Comparison of ENCODE assay signal across 1 cellular context in the genomic region with DNA sequence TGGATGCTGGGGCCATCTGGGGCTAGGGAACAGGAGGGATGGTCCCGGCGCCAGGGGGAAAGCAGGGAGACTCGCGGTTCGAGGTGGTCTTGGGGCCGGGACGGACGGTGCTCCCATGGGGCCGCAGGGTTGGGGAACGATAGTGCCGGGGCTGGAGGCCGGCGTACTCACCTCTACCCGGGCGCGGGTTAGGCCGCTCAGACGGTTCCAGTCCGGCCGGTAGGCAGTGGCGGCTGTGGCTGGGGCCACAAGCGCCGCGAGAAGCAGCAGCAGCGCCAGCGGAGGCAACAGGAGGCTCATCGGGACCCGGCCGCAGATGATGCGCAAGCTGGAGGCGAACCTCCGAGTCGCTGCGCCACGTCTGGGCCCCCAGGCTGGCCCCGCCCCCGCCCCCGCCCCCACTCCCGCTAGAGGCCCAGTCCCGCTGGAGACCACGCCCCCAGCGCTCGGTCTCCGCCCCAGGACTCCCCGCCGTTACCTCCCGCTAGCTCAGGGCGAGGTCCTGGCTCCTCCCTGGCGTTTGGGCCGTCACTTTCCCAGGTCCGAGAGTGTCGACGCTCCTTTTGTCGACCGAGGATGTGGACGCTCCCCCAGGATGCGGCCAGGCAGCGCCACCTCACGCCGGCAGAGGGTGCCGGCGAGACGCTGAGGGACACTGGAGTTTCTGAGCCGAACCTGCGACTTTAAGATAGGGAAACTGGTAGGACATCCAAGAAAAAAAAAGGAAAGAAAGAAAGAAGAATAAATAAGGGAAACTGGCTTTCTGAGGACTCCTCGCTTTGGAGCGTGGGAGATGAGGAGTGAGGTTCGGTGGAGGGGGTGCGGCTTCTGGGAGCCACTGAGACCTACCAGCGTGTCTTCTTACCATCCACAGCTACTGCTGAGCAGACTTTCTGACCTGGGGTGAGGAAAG.
TF ChIP-seq lines count a peak whose summit lies in the region.

A gene with protein sequence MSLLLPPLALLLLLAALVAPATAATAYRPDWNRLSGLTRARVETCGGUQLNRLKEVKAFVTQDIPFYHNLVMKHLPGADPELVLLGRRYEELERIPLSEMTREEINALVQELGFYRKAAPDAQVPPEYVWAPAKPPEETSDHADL (minus strand): TSS at position 363 of the 913 bp plus-strand sequence. CDS start 63 bp downstream, at position 300.

TF ChIP-seq in HepG2, 621 proteins besides CTCF, POLR2A, EP300 and RAD21 (continued from another document and continues in another):
- TF ChIP-seq, protein P1, sequence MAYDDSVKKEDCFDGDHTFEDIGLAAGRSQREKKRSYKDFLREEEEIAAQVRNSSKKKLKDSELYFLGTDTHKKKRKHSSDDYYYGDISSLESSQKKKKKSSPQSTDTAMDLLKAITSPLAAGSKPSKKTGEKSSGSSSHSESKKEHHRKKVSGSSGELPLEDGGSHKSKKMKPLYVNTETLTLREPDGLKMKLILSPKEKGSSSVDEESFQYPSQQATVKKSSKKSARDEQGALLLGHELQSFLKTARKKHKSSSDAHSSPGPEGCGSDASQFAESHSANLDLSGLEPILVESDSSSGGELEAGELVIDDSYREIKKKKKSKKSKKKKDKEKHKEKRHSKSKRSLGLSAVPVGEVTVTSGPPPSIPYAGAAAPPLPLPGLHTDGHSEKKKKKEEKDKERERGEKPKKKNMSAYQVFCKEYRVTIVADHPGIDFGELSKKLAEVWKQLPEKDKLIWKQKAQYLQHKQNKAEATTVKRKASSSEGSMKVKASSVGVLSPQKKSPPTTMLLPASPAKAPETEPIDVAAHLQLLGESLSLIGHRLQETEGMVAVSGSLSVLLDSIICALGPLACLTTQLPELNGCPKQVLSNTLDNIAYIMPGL (CRISPR knock-in tag; IDR thresholded peaks at IDR 0.05; ENCODE audit: borderline replicate concordance in 1 of 2, low read depth in 1 of 2) = peak; percentile 52 to 58; a peak in 2 of 4 replicates
- TF ChIP-seq RBM22 (optimal IDR thresholded peaks at IDR 0.05; ENCODE audit: low read length) (no peak), ZNF570 (CRISPR knock-in tag; IDR thresholded peaks at IDR 0.05; ENCODE audit: borderline replicate concordance) (no peak), MIER3 (CRISPR knock-in tag; IDR thresholded peaks at IDR 0.05; ENCODE audit: borderline replicate concordance) (0 out of 2 replicates have a peak, but pooled peaks have one; percentile 59), ZMYM3 (CRISPR knock-in tag; IDR thresholded peaks at IDR 0.05) (no peak), ZBTB38 (CRISPR knock-in tag; IDR thresholded peaks at IDR 0.05) (peak; percentile 91), FOXJ3 (CRISPR knock-in tag; IDR thresholded peaks at IDR 0.05; ENCODE audit: borderline replicate concordance) (no peak), NONO (IDR thresholded peaks at IDR 0.05) (no peak), NONO (CRISPR knock-in tag; conservative IDR thresholded peaks at IDR 0.05) (peak; percentile 58; the same call in 1 of the 2 replicates), ATF7-NPFF (CRISPR knock-in tag; IDR thresholded peaks at IDR 0.05; ENCODE audit: low read depth) (no peak), ZNF614 (CRISPR knock-in tag; IDR thresholded peaks at IDR 0.05; ENCODE audit: borderline replicate concordance) (peak; percentile 54; the same call in 1 of the 2 replicates), ZNF136 (CRISPR knock-in tag; IDR thresholded peaks at IDR 0.05; ENCODE audit: low read depth) (no peak), SP5 (CRISPR knock-in tag; IDR thresholded peaks at IDR 0.05; ENCODE audit: borderline replicate concordance, low read depth) (peak; percentile 36; the same call in 1 of the 2 replicates), ZNF205 (CRISPR knock-in tag; IDR thresholded peaks at IDR 0.05) (peak; percentile 90; the same call in 1 of the 2 replicates), THAP11 (CRISPR knock-in tag; IDR thresholded peaks at IDR 0.05) (0 out of 2 replicates have a peak, but pooled peaks have one; percentile 16), ZNF20 (CRISPR knock-in tag; IDR thresholded peaks at IDR 0.05) (no peak), ZSCAN20 (CRISPR knock-in tag; IDR thresholded peaks at IDR 0.05; ENCODE audit: borderline replicate concordance) (no peak), RXRB (CRISPR knock-in tag; IDR thresholded peaks at IDR 0.05; ENCODE audit: borderline replicate concordance) (peak; percentile 19; the same call in 1 of the 2 replicates), SIN3A (IDR thresholded peaks at IDR 0.05; ENCODE audit: borderline replicate concordance, low read depth, low read length) (no peak), KLF13 (CRISPR knock-in tag; IDR thresholded peaks at IDR 0.05) (no peak)
- TF ChIP-seq, protein P2, sequence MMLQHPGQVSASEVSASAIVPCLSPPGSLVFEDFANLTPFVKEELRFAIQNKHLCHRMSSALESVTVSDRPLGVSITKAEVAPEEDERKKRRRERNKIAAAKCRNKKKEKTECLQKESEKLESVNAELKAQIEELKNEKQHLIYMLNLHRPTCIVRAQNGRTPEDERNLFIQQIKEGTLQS (CRISPR knock-in tag; IDR thresholded peaks at IDR 0.05) = no peak
- TF ChIP-seq, protein P3, sequence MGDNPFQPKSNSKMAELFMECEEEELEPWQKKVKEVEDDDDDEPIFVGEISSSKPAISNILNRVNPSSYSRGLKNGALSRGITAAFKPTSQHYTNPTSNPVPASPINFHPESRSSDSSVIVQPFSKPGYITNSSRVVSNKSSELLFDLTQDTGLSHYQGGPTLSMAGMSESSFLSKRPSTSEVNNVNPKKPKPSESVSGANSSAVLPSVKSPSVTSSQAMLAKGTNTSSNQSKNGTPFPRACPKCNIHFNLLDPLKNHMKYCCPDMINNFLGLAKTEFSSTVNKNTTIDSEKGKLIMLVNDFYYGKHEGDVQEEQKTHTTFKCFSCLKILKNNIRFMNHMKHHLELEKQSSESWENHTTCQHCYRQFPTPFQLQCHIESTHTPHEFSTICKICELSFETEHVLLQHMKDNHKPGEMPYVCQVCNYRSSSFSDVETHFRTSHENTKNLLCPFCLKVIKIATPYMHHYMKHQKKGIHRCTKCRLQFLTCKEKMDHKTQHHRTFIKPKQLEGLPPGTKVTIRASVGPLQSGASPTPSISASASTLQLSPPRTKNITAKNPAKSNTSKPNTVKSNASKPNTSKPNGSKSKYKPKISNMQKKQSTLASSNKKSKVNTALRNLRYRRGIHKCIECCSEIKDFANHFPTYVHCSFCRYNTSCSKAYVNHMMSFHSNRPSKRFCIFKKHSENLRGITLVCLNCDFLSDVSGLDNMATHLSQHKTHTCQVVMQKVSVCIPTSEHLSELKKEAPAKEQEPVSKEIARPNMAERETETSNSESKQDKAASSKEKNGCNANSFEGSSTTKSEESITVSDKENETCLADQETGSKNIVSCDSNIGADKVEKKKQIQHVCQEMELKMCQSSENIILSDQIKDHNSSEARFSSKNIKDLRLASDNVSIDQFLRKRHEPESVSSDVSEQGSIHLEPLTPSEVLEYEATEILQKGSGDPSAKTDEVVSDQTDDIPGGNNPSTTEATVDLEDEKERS (CRISPR knock-in tag; IDR thresholded peaks at IDR 0.05) = no peak
- TF ChIP-seq, protein P4, sequence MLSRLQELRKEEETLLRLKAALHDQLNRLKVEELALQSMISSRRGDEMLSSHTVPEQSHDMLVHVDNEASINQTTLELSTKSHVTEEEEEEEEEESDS (CRISPR knock-in tag; IDR thresholded peaks at IDR 0.05; ENCODE audit: borderline replicate concordance) = no peak
- TF ChIP-seq, protein P5, sequence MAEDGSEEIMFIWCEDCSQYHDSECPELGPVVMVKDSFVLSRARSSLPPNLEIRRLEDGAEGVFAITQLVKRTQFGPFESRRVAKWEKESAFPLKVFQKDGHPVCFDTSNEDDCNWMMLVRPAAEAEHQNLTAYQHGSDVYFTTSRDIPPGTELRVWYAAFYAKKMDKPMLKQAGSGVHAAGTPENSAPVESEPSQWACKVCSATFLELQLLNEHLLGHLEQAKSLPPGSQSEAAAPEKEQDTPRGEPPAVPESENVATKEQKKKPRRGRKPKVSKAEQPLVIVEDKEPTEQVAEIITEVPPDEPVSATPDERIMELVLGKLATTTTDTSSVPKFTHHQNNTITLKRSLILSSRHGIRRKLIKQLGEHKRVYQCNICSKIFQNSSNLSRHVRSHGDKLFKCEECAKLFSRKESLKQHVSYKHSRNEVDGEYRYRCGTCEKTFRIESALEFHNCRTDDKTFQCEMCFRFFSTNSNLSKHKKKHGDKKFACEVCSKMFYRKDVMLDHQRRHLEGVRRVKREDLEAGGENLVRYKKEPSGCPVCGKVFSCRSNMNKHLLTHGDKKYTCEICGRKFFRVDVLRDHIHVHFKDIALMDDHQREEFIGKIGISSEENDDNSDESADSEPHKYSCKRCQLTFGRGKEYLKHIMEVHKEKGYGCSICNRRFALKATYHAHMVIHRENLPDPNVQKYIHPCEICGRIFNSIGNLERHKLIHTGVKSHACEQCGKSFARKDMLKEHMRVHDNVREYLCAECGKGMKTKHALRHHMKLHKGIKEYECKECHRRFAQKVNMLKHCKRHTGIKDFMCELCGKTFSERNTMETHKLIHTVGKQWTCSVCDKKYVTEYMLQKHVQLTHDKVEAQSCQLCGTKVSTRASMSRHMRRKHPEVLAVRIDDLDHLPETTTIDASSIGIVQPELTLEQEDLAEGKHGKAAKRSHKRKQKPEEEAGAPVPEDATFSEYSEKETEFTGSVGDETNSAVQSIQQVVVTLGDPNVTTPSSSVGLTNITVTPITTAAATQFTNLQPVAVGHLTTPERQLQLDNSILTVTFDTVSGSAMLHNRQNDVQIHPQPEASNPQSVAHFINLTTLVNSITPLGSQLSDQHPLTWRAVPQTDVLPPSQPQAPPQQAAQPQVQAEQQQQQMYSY (CRISPR knock-in tag; IDR thresholded peaks at IDR 0.05) = no peak
- TF ChIP-seq, protein P6, sequence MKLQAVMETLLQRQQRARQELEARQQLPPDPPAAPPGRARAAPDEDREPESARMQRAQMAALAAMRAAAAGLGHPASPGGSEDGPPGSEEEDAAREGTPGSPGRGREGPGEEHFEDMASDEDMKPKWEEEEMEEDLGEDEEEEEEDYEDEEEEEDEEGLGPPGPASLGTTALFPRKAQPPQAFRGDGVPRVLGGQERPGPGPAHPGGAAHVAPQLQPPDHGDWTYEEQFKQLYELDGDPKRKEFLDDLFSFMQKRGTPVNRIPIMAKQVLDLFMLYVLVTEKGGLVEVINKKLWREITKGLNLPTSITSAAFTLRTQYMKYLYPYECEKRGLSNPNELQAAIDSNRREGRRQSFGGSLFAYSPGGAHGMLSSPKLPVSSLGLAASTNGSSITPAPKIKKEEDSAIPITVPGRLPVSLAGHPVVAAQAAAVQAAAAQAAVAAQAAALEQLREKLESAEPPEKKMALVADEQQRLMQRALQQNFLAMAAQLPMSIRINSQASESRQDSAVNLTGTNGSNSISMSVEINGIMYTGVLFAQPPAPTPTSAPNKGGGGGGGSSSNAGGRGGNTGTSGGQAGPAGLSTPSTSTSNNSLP (IDR thresholded peaks at IDR 0.05; ENCODE audit: low read depth, low read length) = no peak
- TF ChIP-seq, protein P7, sequence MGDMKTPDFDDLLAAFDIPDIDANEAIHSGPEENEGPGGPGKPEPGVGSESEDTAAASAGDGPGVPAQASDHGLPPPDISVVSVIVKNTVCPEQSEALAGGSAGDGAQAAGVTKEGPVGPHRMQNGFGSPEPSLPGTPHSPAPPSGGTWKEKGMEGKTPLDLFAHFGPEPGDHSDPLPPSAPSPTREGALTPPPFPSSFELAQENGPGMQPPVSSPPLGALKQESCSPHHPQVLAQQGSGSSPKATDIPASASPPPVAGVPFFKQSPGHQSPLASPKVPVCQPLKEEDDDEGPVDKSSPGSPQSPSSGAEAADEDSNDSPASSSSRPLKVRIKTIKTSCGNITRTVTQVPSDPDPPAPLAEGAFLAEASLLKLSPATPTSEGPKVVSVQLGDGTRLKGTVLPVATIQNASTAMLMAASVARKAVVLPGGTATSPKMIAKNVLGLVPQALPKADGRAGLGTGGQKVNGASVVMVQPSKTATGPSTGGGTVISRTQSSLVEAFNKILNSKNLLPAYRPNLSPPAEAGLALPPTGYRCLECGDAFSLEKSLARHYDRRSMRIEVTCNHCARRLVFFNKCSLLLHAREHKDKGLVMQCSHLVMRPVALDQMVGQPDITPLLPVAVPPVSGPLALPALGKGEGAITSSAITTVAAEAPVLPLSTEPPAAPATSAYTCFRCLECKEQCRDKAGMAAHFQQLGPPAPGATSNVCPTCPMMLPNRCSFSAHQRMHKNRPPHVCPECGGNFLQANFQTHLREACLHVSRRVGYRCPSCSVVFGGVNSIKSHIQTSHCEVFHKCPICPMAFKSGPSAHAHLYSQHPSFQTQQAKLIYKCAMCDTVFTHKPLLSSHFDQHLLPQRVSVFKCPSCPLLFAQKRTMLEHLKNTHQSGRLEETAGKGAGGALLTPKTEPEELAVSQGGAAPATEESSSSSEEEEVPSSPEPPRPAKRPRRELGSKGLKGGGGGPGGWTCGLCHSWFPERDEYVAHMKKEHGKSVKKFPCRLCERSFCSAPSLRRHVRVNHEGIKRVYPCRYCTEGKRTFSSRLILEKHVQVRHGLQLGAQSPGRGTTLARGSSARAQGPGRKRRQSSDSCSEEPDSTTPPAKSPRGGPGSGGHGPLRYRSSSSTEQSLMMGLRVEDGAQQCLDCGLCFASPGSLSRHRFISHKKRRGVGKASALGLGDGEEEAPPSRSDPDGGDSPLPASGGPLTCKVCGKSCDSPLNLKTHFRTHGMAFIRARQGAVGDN (CRISPR knock-in tag; IDR thresholded peaks at IDR 0.05) = peak; percentile 67
- TF ChIP-seq, protein P8, sequence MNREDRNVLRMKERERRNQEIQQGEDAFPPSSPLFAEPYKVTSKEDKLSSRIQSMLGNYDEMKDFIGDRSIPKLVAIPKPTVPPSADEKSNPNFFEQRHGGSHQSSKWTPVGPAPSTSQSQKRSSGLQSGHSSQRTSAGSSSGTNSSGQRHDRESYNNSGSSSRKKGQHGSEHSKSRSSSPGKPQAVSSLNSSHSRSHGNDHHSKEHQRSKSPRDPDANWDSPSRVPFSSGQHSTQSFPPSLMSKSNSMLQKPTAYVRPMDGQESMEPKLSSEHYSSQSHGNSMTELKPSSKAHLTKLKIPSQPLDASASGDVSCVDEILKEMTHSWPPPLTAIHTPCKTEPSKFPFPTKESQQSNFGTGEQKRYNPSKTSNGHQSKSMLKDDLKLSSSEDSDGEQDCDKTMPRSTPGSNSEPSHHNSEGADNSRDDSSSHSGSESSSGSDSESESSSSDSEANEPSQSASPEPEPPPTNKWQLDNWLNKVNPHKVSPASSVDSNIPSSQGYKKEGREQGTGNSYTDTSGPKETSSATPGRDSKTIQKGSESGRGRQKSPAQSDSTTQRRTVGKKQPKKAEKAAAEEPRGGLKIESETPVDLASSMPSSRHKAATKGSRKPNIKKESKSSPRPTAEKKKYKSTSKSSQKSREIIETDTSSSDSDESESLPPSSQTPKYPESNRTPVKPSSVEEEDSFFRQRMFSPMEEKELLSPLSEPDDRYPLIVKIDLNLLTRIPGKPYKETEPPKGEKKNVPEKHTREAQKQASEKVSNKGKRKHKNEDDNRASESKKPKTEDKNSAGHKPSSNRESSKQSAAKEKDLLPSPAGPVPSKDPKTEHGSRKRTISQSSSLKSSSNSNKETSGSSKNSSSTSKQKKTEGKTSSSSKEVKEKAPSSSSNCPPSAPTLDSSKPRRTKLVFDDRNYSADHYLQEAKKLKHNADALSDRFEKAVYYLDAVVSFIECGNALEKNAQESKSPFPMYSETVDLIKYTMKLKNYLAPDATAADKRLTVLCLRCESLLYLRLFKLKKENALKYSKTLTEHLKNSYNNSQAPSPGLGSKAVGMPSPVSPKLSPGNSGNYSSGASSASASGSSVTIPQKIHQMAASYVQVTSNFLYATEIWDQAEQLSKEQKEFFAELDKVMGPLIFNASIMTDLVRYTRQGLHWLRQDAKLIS (CRISPR knock-in tag; IDR thresholded peaks at IDR 0.05) = no peak
